In genomic region chr5:133995341-133995740, GRCh38 we compare ENCODE assay signal across 11 cellular contexts. TPM values are rescaled to one million over a fixed set of nuclear protein-coding genes. Genes with fewer than 3 reads are reported as not detected.
DNase-seq lines count a peak whose midpoint lies in the region; ATAC-seq and TF ChIP-seq lines count a peak whose summit lies in the region.
"Had no signal": no experiment of that assay in that cellular context is flagged by ENCODE, and none has a peak within 500 bp of the region (broad histone marks: within the 10 kb centered on the region; RNA-seq: fewer than 3 reads in every experiment).

No MANE protein-coding gene starts in this region.

- ATAC-seq in activated naive CD4-positive, alpha-beta T cell treated with anti-CD3 and anti-CD28 coated beads, Interleukin-2, amount 50 U/mL, for 72 hours: no peak
- ATAC-seq in activated T-helper 17 cell treated with anti-CD3 and anti-CD28 coated beads, Interleukin-2, amount 50 U/mL, for 72 hours (replicated peaks): no peak
- no peak for ATAC-seq in GM19328 (IDR thresholded peaks at IDR 0.05; ENCODE audit: unreplicated experiment)
- ATAC-seq: esophagus mucosa had no signal

- no peak for TF ChIP-seq EP300 in stomach (IDR thresholded peaks at IDR 0.05)

- H3K27me3 ChIP-seq in iPS-15b (ENCODE audit: control insufficient read depth, insufficient read depth, low read length) (no peaks in the 10 kb centered on the region), stomach (no peaks in the 10 kb centered on the region), tibial artery (no peaks in the 10 kb centered on the region)

- H3K9me3 ChIP-seq in iPS-15b (ENCODE audit: control insufficient read depth, insufficient read depth, low read length): no peaks in the 10 kb centered on the region
- H3K9me3 ChIP-seq in stomach: no peaks in the 10 kb centered on the region
- no peaks in the 10 kb centered on the region for H3K9me3 ChIP-seq in tibial artery

- peaks cover 36% of the 10 kb centered on the region for H3K4me1 Mint-ChIP-seq in activated T-helper 17 cell treated with anti-CD3 and anti-CD28 coated beads, Interleukin-2, amount 50 U/mL, for 72 hours

- H3K27me3 Mint-ChIP-seq in activated T-helper 17 cell treated with anti-CD3 and anti-CD28 coated beads, Interleukin-2, amount 50 U/mL, for 72 hours: no peaks in the 10 kb centered on the region

- TF ChIP-seq CTCF in stomach (IDR thresholded peaks at IDR 0.05) (no peak), tibial artery (IDR thresholded peaks at IDR 0.05) (no peak)

- peaks cover 6% of the 10 kb centered on the region for H3K36me3 ChIP-seq in iPS-15b (ENCODE audit: control insufficient read depth, insufficient read depth, low read length)
- H3K36me3 ChIP-seq in stomach: peaks cover 8 to 18% (median 17%) of the 10 kb centered on the region in 4 donors
- H3K36me3 ChIP-seq in tibial artery: peaks cover 7 to 17% (median 10%) of the 10 kb centered on the region in 3 donors

- H3K27ac Mint-ChIP-seq in activated naive CD4-positive, alpha-beta T cell treated with anti-CD3 and anti-CD28 coated beads, Interleukin-2, amount 50 U/mL, for 72 hours: peak overlapping the region; percentile 35 to 77
- H3K27ac Mint-ChIP-seq in activated T-helper 17 cell treated with anti-CD3 and anti-CD28 coated beads, Interleukin-2, amount 50 U/mL, for 72 hours: peak overlapping the region; percentile 34

- H3K9ac ChIP-seq in iPS-15b (ENCODE audit: low read depth, low read length): peak overlapping the region; percentile 60

- DNase-seq in activated naive CD4-positive, alpha-beta T cell treated with anti-CD3 and anti-CD28 coated beads, Interleukin-2, amount 50 U/mL, for 72 hours (ENCODE audit: low spot score in 2 of 2): no peak
- DNase-seq in activated naive CD4-positive, alpha-beta T cell treated with anti-CD3 and anti-CD28 coated beads, Interleukin-2, amount 50 U/mL, for 16 hours: no peak
- DNase-seq in stomach (no peak), tibial artery (no peak), NCI-H187 (lab: John Stamatoyannopoulos, UW) (no peak)
- DNase-seq: MV-4-11; stimulated activated naive CD4-positive, alpha-beta T cell treated with Interleukin-2 at 50 U/mL for 16 hours had no signal

- H3K36me3 Mint-ChIP-seq in activated naive CD4-positive, alpha-beta T cell treated with anti-CD3 and anti-CD28 coated beads, Interleukin-2, amount 50 U/mL, for 72 hours: peaks cover 0 to 9% of the 10 kb centered on the region in 2 donors
- peaks cover 61% of the 10 kb centered on the region for H3K36me3 Mint-ChIP-seq in activated T-helper 17 cell treated with anti-CD3 and anti-CD28 coated beads, Interleukin-2, amount 50 U/mL, for 72 hours (ENCODE audit: low read depth)

- no peak overlapping the region for H3K4me3 Mint-ChIP-seq in activated T-helper 17 cell treated with anti-CD3 and anti-CD28 coated beads, Interleukin-2, amount 50 U/mL, for 72 hours

- H3K4me1 ChIP-seq in iPS-15b (ENCODE audit: control insufficient read depth, insufficient read depth, low read length) (peaks cover 23% of the 10 kb centered on the region), stomach (peaks cover 64 to 90% (median 77%) of the 10 kb centered on the region in 4 donors), tibial artery (peaks cover 5 to 83% (median 63%) of the 10 kb centered on the region in 4 donors)

- no peaks in the 10 kb centered on the region for H3K9me3 Mint-ChIP-seq in activated naive CD4-positive, alpha-beta T cell treated with anti-CD3 and anti-CD28 coated beads, Interleukin-2, amount 50 U/mL, for 72 hours
- H3K9me3 Mint-ChIP-seq in activated T-helper 17 cell treated with anti-CD3 and anti-CD28 coated beads, Interleukin-2, amount 50 U/mL, for 72 hours: no peaks in the 10 kb centered on the region

- 54 to 63% (median 59%) methylated on average over 8 of the region's 8 CpGs for WGBS in stomach, 5 donors

- H3K4me3 ChIP-seq in iPS-15b (ENCODE audit: low read depth, low read length) (no peak overlapping the region), stomach (no peak overlapping the region), tibial artery (no peak overlapping the region)

- H3K27ac ChIP-seq in stomach: peak overlapping the region in 4 of 5 donors; percentile 4 to 56 (median 34)
- H3K27ac ChIP-seq in tibial artery: no peak overlapping the region

- intact Hi-C loops in stomach (cut with DNase I; ENCODE audit: low total_unique reads) (no loop called here), tibial artery (cut with DNase I; ENCODE audit: low total_unique reads) (no loop called here)

- TF ChIP-seq POLR2A in stomach (IDR thresholded peaks at IDR 0.05): no peak

RNA-seq across cellular contexts. Expression of gene VDAC1, which starts 9.4 kb away (rescaled TPM):
- total RNA-seq in activated naive CD4-positive, alpha-beta T cell treated with anti-CD3 and anti-CD28 coated beads, Interleukin-2, amount 50 U/mL, for 72 hours: 100 to 1,000 TPM; 289 to 522 TPM
- total RNA-seq in activated T-helper 17 cell treated with anti-CD3 and anti-CD28 coated beads, Interleukin-2, amount 50 U/mL, for 72 hours: 100 to 1,000 TPM; 334 to 423 TPM
- 100 to 1,000 TPM in 3 of 5 donors, 10 to 100 TPM in 2; 55.8 to 307 (median 125) TPM for total RNA-seq in stomach
- 100 to 1,000 TPM; 134 to 267 (median 183) TPM for polyA plus RNA-seq in stomach

RNA-seq across cellular contexts. Expression of gene C5orf15, which starts 26.9 kb away (rescaled TPM):
- 10 to 100 TPM; 20.6 to 28.1 TPM for total RNA-seq in activated naive CD4-positive, alpha-beta T cell treated with anti-CD3 and anti-CD28 coated beads, Interleukin-2, amount 50 U/mL, for 72 hours
- 10 to 100 TPM; 17.9 to 36.8 TPM for total RNA-seq in activated T-helper 17 cell treated with anti-CD3 and anti-CD28 coated beads, Interleukin-2, amount 50 U/mL, for 72 hours
- total RNA-seq in stomach: 10 to 100 TPM in 4 of 5 donors, 1 to 10 TPM in 1; 2.9 to 77.8 (median 31.2) TPM
- polyA plus RNA-seq in stomach: 10 to 100 TPM; 16.9 to 18.2 (median 17.7) TPM

Comparison
In these comparisons a context has a peak if more than half of its experiments do, and no peak if none do; other contexts are left out.
1. H3K27ac ChIP-seq: peak in stomach (4 of 5); none in tibial artery (0 of 2).